ENCODE assay signal across 21 cellular contexts in genomic region chr6:141809901-141810300, GRCh38.
"Had no signal": no experiment of that assay in that cellular context is flagged by ENCODE, and none has a peak within 500 bp of the region (broad histone marks: within the 10 kb centered on the region; RNA-seq: fewer than 3 reads in every experiment).

No MANE protein-coding gene starts in this region.

- H3K4me3 Mint-ChIP-seq: activated CD4-positive, alpha-beta T cell treated with anti-CD3 and anti-CD28 coated beads, Interleukin-2, amount 10 ng/mL, durations not matched to agents 7 days and 5 days; activated naive CD8-positive, alpha-beta T cell treated with anti-CD3 and anti-CD28 coated beads for 36 hours; activated T-helper 1 cell treated with anti-CD3 and anti-CD28 coated beads, Interleukin-12 subunit alpha, Interleukin-12 subunit beta, Interleukin-2, Interleukin-4 antibody, amounts not matched to agents 30 ng/mL and 10 ng/mL and 1 ng/mL, durations not matched to agents 14 hours and 24 hours and 36 hours; brain; central memory CD8-positive, alpha-beta T cell; mesothelial cell of epicardium had no signal

- H3K36me3 ChIP-seq: lower lobe of right lung, right atrium auricular region, tibial artery, uterus had no signal

- H3K27me3 Mint-ChIP-seq: activated CD4-positive, alpha-beta T cell treated with anti-CD3 and anti-CD28 coated beads, Interleukin-2, amount 10 ng/mL, durations not matched to agents 7 days and 5 days; activated naive CD8-positive, alpha-beta T cell treated with anti-CD3 and anti-CD28 coated beads for 36 hours; central memory CD8-positive, alpha-beta T cell; progenitor cell of endocrine pancreas had no signal

- H3K4me1 ChIP-seq: lower lobe of right lung, right atrium auricular region, tibial artery, uterus had no signal

- ATAC-seq: left colon, lower lobe of right lung had no signal

- H3K27ac Mint-ChIP-seq: activated CD4-positive, alpha-beta T cell treated with anti-CD3 and anti-CD28 coated beads, Interleukin-2, amount 10 ng/mL, durations not matched to agents 7 days and 5 days; activated naive CD8-positive, alpha-beta T cell treated with anti-CD3 and anti-CD28 coated beads for 36 hours; activated T-helper 1 cell treated with anti-CD3 and anti-CD28 coated beads, Interleukin-12 subunit alpha, Interleukin-12 subunit beta, Interleukin-2, Interleukin-4 antibody, amounts not matched to agents 30 ng/mL and 10 ng/mL and 1 ng/mL, durations not matched to agents 14 hours and 24 hours and 36 hours; brain; mesothelial cell of epicardium; progenitor cell of endocrine pancreas had no signal

- H3K4me1 Mint-ChIP-seq: activated CD4-positive, alpha-beta T cell treated with anti-CD3 and anti-CD28 coated beads, Interleukin-2, amount 10 ng/mL, durations not matched to agents 7 days and 5 days; activated naive CD8-positive, alpha-beta T cell treated with anti-CD3 and anti-CD28 coated beads for 36 hours; central memory CD8-positive, alpha-beta T cell; mesothelial cell of epicardium had no signal

- DNase-seq: activated CD4-positive, alpha-beta T cell treated with anti-CD3 and anti-CD28 coated beads, Interleukin-2, amount 10 ng/mL, durations not matched to agents 7 days and 5 days; activated CD4-positive, CD25-positive, alpha-beta regulatory T cell; activated naive CD8-positive, alpha-beta T cell treated with anti-CD3 and anti-CD28 coated beads for 36 hours; amygdala; cortex of kidney; effector CD8-positive, alpha-beta T cell; left colon; lower lobe of right lung; stimulated activated CD4-positive, alpha-beta T cell treated with anti-CD3 and anti-CD28 coated beads, Interleukin-15, amount 100 ng/mL, for 24 hours; stimulated activated CD4-positive, alpha-beta T cell treated with anti-CD3 and anti-CD28 coated beads, Interleukin-4, amount 100 ng/mL, for 1 hour; stimulated activated naive CD4-positive, alpha-beta T cell; tibial artery; uterus had no signal

- H3K4me3 ChIP-seq: lower lobe of right lung, right atrium auricular region, skin epidermis, tibial artery, uterus had no signal

- H3K27me3 ChIP-seq: right atrium auricular region, tibial artery, uterus had no signal

- H3K36me3 Mint-ChIP-seq: activated naive CD8-positive, alpha-beta T cell treated with anti-CD3 and anti-CD28 coated beads for 36 hours; brain; mesothelial cell of epicardium had no signal

- H3K9me3 ChIP-seq: lower lobe of right lung, right atrium auricular region, tibial artery, uterus had no signal

- H3K27ac ChIP-seq: epithelial cell of prostate, lower lobe of right lung, right atrium auricular region, skin epidermis, tibial artery, uterus had no signal
